ENCODE assay signal across 13 cellular contexts in the genomic region with DNA sequence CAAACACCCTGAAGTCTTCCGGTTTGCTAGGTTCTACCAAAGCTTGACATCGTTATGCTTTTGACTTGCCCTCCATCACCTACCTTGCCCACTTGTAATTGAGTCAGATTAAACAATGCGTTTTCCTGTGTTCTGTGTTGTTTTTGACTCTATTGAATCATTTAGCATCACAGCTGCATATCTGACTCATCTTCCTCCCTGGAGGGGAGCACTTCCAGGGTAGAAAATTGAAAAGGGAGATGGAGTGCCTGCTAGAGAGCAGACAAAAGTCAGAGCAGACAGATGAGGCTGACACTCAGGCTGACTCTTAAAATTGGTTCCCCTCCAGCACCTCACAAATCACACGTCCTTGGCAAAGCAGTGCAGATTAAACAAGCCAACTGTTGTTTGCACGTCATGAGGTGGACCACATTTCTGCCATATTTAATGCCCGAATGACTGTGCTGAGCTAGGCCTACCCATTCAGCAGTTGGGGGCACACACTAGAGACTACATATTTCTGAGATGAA. TPM values are rescaled to one million over a fixed set of nuclear protein-coding genes. Genes with fewer than 3 reads are reported as not detected.
DNase-seq lines count a peak whose midpoint lies in the region; ATAC-seq, FAIRE-seq and TF ChIP-seq lines count a peak whose summit lies in the region.
"Had no signal": no experiment of that assay in that cellular context is flagged by ENCODE, and none has a peak within 500 bp of the region (broad histone marks: within the 10 kb centered on the region; RNA-seq: fewer than 3 reads in every experiment).

No MANE protein-coding gene starts in this region.

- H2AFZ ChIP-seq in HCT116 (ENCODE audit: low read depth, low read length, poor library complexity, severe bottlenecking), result no peak overlapping the region
- no peak overlapping the region for H2AFZ ChIP-seq in astrocyte (ENCODE audit: low read depth, low read length)

- H3K27me3 Mint-ChIP-seq in astrocyte (ENCODE audit: low read depth, unreplicated experiment) (no peaks in the 10 kb centered on the region), nephron progenitor cell (ENCODE audit: low read depth, poor library complexity) (peaks cover 3% of the 10 kb centered on the region)

- H4K20me1 ChIP-seq in HCT116 (ENCODE audit: insufficient read depth) (no peaks in the 10 kb centered on the region), astrocyte (ENCODE audit: insufficient read depth, low read length) (no peaks in the 10 kb centered on the region)

- DNase-seq in A172 (ENCODE audit: low spot score), result peak; percentile 95
- no peak for DNase-seq in HCT116 (ENCODE audit: low read depth, low spot score)
- peak; percentile 97 for DNase-seq in astrocyte (ENCODE audit: low read depth)
- no peak for DNase-seq in left ventricle myocardium superior
- DNase-seq in NCI-H1092 treated with DMSO at 0.1 percent for 48 hours (lab: John Stamatoyannopoulos, UW), result no peak
- DNase-seq in NCI-H187 treated with DMSO at 0.1 percent for 48 hours (lab: John Stamatoyannopoulos, UW), result no peak
- no peak for DNase-seq in nephron progenitor cell
- DNase-seq: activated B cell treated with CpG ODN at 0.5 μM for 24 hours; activated effector memory CD4-positive, alpha-beta T cell treated with Interleukin-2 at 50 U/mL for 16 hours; stimulated activated CD4-positive, alpha-beta T cell treated with anti-CD3 and anti-CD28 coated beads, Interleukin-4, amount 100 ng/mL, for 1 hour had no signal

- FAIRE-seq in astrocyte (lab: Jason Lieb, UNC), result peak; percentile 94

- RAD21 ChIA-PET in HCT116 (lab: Charles Lee; ENCODE audit: low non-redundant PET in 1 of 2, low total read pairs in 2 of 2, uncharacterized antibody in 2 of 2, unreplicated experiment in 2 of 2), result no interaction called here

- H3K9ac ChIP-seq in HCT116 (ENCODE audit: low read length) (no peak overlapping the region), astrocyte (ENCODE audit: low read length) (peak overlapping the region; percentile 73)

- H3K9me3 Mint-ChIP-seq in astrocyte (ENCODE audit: unreplicated experiment) (no peaks in the 10 kb centered on the region), nephron progenitor cell (no peaks in the 10 kb centered on the region)
- H3K9me3 Mint-ChIP-seq: activated B cell treated with CpG ODN at 0.5 μM for 24 hours had no signal

- TF ChIP-seq CTCF in HCT116 (IDR thresholded peaks at IDR 0.05 in 2 of 3, conservative IDR thresholded peaks at IDR 0.05 in 1 of 3; ENCODE audit: borderline replicate concordance in 1 of 3, insufficient read depth in 1 of 3, low read depth in 2 of 3, low read length in 2 of 3) (no peak), astrocyte (IDR thresholded peaks at IDR 0.05; ENCODE audit: insufficient read depth, low read depth, low read length) (no peak), nephron progenitor cell (IDR thresholded peaks at IDR 0.05) (no peak)

- H3K4me3 ChIP-seq in HCT116 (replicated peaks in 1 of 2; ENCODE audit: low read depth in 1 of 2, low read length in 2 of 2), result no peak overlapping the region
- H3K4me3 ChIP-seq in astrocyte (ENCODE audit: insufficient read depth, low read depth, low read length), result no peak overlapping the region

- H3K36me3 Mint-ChIP-seq in astrocyte (ENCODE audit: low read depth, unreplicated experiment), result peaks cover 5% of the 10 kb centered on the region
- peaks cover 10% of the 10 kb centered on the region for H3K36me3 Mint-ChIP-seq in nephron progenitor cell (ENCODE audit: low read depth)

- TF ChIP-seq RAD21 in HCT116 (IDR thresholded peaks at IDR 0.05; ENCODE audit: low read depth), result no peak

- H3K4me2 ChIP-seq in HCT116 (ENCODE audit: low read length), result no peak overlapping the region
- H3K4me2 ChIP-seq in astrocyte (ENCODE audit: low read length), result peak overlapping the region; percentile 77

- BruUV-seq in HCT116 (replicated peaks; lab: Mats Ljungman, UMichigan), result no TSS peak

- intact Hi-C loops in HCT116 (cut with micrococcal nuclease) (no loop called here), left ventricle myocardium superior (cut with micrococcal nuclease) (no loop called here)

- POLR2A ChIA-PET in HCT116 (lab: Charles Lee), result no interaction called here

- H3K79me2 ChIP-seq in HCT116 (ENCODE audit: insufficient read depth, low read length) (no peaks in the 10 kb centered on the region), astrocyte (ENCODE audit: insufficient read depth, low read length) (no peaks in the 10 kb centered on the region)

- no peak for TF ChIP-seq POLR2A in HCT116 (IDR thresholded peaks at IDR 0.05; ENCODE audit: borderline replicate concordance, extremely low read depth, insufficient read depth, insufficient read length)

- no peak overlapping the region for H3K4me3 Mint-ChIP-seq in astrocyte (ENCODE audit: unreplicated experiment)
- no peak overlapping the region for H3K4me3 Mint-ChIP-seq in nephron progenitor cell
- H3K4me3 Mint-ChIP-seq: activated B cell treated with CpG ODN at 0.5 μM for 24 hours had no signal

- ATAC-seq in HCT116 (peak; percentile 31; the same call in 1 of the 2 replicates), left ventricle myocardium superior (peak; percentile 58), HG02759 (IDR thresholded peaks at IDR 0.05; ENCODE audit: unreplicated experiment) (no peak)

- H3K27me3 ChIP-seq in HCT116 (ENCODE audit: insufficient read depth, low read length) (no peaks in the 10 kb centered on the region), astrocyte (ENCODE audit: insufficient read depth, low read length) (no peaks in the 10 kb centered on the region)

- H3K9me3 ChIP-seq in HCT116 (ENCODE audit: control insufficient read depth in 1 of 2, insufficient read depth in 1 of 2, low read depth in 1 of 2, low read length in 2 of 2), result no peaks in the 10 kb centered on the region
- no peaks in the 10 kb centered on the region for H3K9me3 ChIP-seq in astrocyte (ENCODE audit: insufficient read depth, low read depth, low read length)

- H3K27ac ChIP-seq in HCT116 (ENCODE audit: low read depth, low read length) (no peak overlapping the region), astrocyte (ENCODE audit: low read depth, low read length) (peak overlapping the region; percentile 95)
- H3K27ac ChIP-seq: C4-2B had no signal

- H3K27ac Mint-ChIP-seq in astrocyte (ENCODE audit: unreplicated experiment) (peak overlapping the region; percentile 35), nephron progenitor cell (no peak overlapping the region)
- H3K27ac Mint-ChIP-seq: activated B cell treated with CpG ODN at 0.5 μM for 24 hours had no signal

- H3K9me2 ChIP-seq in HCT116 (ENCODE audit: insufficient read depth), result no peaks in the 10 kb centered on the region

- H3K4me1 ChIP-seq in HCT116 (ENCODE audit: control insufficient read depth in 1 of 2, insufficient read depth in 2 of 2, low read length in 2 of 2), result peaks cover 10 to 32% of the 10 kb centered on the region in 2 experiments; a peak in 3 of 4 replicates
- peaks cover 50% of the 10 kb centered on the region for H3K4me1 ChIP-seq in astrocyte (ENCODE audit: insufficient read depth, low read length)

- CTCF ChIA-PET in HCT116 (lab: Charles Lee), result no interaction called here

- H3K4me1 Mint-ChIP-seq in astrocyte (ENCODE audit: low read depth, unreplicated experiment) (peaks cover 44% of the 10 kb centered on the region), nephron progenitor cell (peaks cover 37% of the 10 kb centered on the region)
- H3K4me1 Mint-ChIP-seq: activated B cell treated with CpG ODN at 0.5 μM for 24 hours had no signal

- H3K36me3 ChIP-seq in HCT116 (ENCODE audit: control insufficient read depth in 1 of 2, insufficient read depth in 2 of 2, low read length in 2 of 2) (peaks cover 0 to 2% of the 10 kb centered on the region in 2 experiments; a peak in 1 of 4 replicates), astrocyte (ENCODE audit: insufficient read depth, low read length) (peaks cover 10% of the 10 kb centered on the region)

TF ChIP-seq in HCT116, 20 proteins besides CTCF, POLR2A, EP300 and RAD21 (continues in another document):
- TF ChIP-seq CEBPB (IDR thresholded peaks at IDR 0.05; ENCODE audit: low read depth) (no peak), POLR2AphosphoS5 (IDR thresholded peaks at IDR 0.05; ENCODE audit: low read depth, low read length) (no peak), JUND (IDR thresholded peaks at IDR 0.05) (no peak), EGR1 (IDR thresholded peaks at IDR 0.05; ENCODE audit: low read depth) (no peak), EZH2phosphoT487 (IDR thresholded peaks at IDR 0.05; ENCODE audit: borderline replicate concordance) (no peak), ELF1 (IDR thresholded peaks at IDR 0.05; ENCODE audit: borderline replicate concordance, low read depth) (no peak)
- TF ChIP-seq, protein P1, sequence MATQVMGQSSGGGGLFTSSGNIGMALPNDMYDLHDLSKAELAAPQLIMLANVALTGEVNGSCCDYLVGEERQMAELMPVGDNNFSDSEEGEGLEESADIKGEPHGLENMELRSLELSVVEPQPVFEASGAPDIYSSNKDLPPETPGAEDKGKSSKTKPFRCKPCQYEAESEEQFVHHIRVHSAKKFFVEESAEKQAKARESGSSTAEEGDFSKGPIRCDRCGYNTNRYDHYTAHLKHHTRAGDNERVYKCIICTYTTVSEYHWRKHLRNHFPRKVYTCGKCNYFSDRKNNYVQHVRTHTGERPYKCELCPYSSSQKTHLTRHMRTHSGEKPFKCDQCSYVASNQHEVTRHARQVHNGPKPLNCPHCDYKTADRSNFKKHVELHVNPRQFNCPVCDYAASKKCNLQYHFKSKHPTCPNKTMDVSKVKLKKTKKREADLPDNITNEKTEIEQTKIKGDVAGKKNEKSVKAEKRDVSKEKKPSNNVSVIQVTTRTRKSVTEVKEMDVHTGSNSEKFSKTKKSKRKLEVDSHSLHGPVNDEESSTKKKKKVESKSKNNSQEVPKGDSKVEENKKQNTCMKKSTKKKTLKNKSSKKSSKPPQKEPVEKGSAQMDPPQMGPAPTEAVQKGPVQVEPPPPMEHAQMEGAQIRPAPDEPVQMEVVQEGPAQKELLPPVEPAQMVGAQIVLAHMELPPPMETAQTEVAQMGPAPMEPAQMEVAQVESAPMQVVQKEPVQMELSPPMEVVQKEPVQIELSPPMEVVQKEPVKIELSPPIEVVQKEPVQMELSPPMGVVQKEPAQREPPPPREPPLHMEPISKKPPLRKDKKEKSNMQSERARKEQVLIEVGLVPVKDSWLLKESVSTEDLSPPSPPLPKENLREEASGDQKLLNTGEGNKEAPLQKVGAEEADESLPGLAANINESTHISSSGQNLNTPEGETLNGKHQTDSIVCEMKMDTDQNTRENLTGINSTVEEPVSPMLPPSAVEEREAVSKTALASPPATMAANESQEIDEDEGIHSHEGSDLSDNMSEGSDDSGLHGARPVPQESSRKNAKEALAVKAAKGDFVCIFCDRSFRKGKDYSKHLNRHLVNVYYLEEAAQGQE (IDR thresholded peaks at IDR 0.05; ENCODE audit: low read depth), result no peak

RNA-seq across cellular contexts. Expression of a gene that starts 2.2 kb away (rescaled TPM):
- 6.8 and 8.0 TPM in 2 replicates for total RNA-seq in A172 (2014; rRNA removed; shearing (Covaris generic))
- total RNA-seq in HCT116 (2021; ENCODE audit: unreplicated experiment) (0.32 TPM), astrocyte (1.0 and 2.9 TPM in 2 replicates), left ventricle myocardium superior (not detected)
- polyA plus RNA-seq in HCT116 (2012), result not detected in 2 replicates
- total RNA-seq: activated B cell treated with CpG ODN at 0.5 μM for 24 hours, epithelial cell of proximal tubule had no signal

RNA-seq across cellular contexts. Expression of a gene that starts 52.9 kb away (rescaled TPM):
- total RNA-seq in A172 (2014; rRNA removed; shearing (Covaris generic)), result 101 and 107 TPM in 2 replicates
- total RNA-seq in HCT116 (2021; ENCODE audit: unreplicated experiment), result 29.4 TPM
- polyA plus RNA-seq in HCT116 (2012), result 11.1 and 14.3 TPM in 2 replicates
- 35.2 and 37.7 TPM in 2 replicates for total RNA-seq in astrocyte
- total RNA-seq in left ventricle myocardium superior, result 14.0 TPM

Comparison
In these comparisons a context has a peak if more than half of its experiments do, and no peak if none do; other contexts are left out.
1. DNase-seq: peak in A172 (single experiment) and astrocyte (single experiment); none in HCT116 (single experiment), left ventricle myocardium superior (single experiment), NCI-H1092 treated with DMSO at 0.1 percent for 48 hours (single experiment), NCI-H187 treated with DMSO at 0.1 percent for 48 hours (single experiment) and nephron progenitor cell (single experiment).